ENCODE assay signal across 14 cellular contexts in the genomic region with DNA sequence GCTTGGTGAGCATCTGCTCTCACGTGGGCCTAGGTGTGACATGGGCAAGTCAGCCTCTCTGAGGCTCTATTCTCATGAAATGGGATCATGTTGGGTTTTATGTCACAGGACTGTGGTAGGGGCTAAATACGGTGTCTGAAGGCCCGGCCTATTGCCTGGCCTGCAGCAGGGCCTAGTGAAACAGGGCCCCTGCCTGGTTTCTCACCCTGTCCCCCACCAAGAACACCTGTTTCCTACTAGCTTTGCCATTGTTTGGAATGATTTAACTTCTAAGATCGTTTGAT. TPM values are rescaled to one million over a fixed set of nuclear protein-coding genes. Genes with fewer than 3 reads are reported as not detected.
A peak's percentile ranks its signal among the peaks of the same experiment; 100 is the strongest.
DNase-seq lines count a peak whose midpoint lies in the region; ATAC-seq lines count a peak whose summit lies in the region.
"Had no signal": no experiment of that assay in that cellular context is flagged by ENCODE, and none has a peak within 500 bp of the region (broad histone marks: within the 10 kb centered on the region; RNA-seq: fewer than 3 reads in every experiment).

No MANE protein-coding gene starts in this region.

- ATAC-seq in activated naive CD8-positive, alpha-beta T cell treated with anti-CD3 and anti-CD28 coated beads, Interleukin-2, amount 50 U/mL, for 24 hours, result no peak
- ATAC-seq in stimulated activated effector memory CD8-positive, alpha-beta T cell treated with anti-CD3 and anti-CD28 coated beads, Interleukin-12 subunit alpha, Interleukin-12 subunit beta, amount 100 ng/mL, for 72 hours, result no peak
- ATAC-seq in GM21367 (IDR thresholded peaks at IDR 0.05; ENCODE audit: unreplicated experiment), result no peak
- ATAC-seq: A549, GM23338 had no signal

- peak overlapping the region; percentile 42 for H3K27ac Mint-ChIP-seq in activated naive CD8-positive, alpha-beta T cell treated with anti-CD3 and anti-CD28 coated beads, Interleukin-2, amount 50 U/mL, for 24 hours
- no peak overlapping the region for H3K27ac Mint-ChIP-seq in activated naive CD8-positive, alpha-beta T cell treated with anti-CD3 and anti-CD28 coated beads for 36 hours
- peak overlapping the region; percentile 34 for H3K27ac Mint-ChIP-seq in stimulated activated effector memory CD8-positive, alpha-beta T cell treated with anti-CD3 and anti-CD28 coated beads, Interleukin-12 subunit alpha, Interleukin-12 subunit beta, amount 100 ng/mL, for 72 hours
- H3K27ac Mint-ChIP-seq: GM23338 had no signal

- no peaks in the 10 kb centered on the region for H3K27me3 ChIP-seq in adipocyte (replicated peaks; ENCODE audit: control insufficient read depth, insufficient read depth, low read length)
- H3K27me3 ChIP-seq: BE2C had no signal

- no peak overlapping the region for H3K4me3 ChIP-seq in adipocyte (ENCODE audit: low read length)
- H3K4me3 ChIP-seq: A549, GM23338 had no signal

- H3K9me3 ChIP-seq in adipocyte (ENCODE audit: control insufficient read depth, low read length), result no peaks in the 10 kb centered on the region
- H3K9me3 ChIP-seq: A549, BE2C had no signal

- peaks cover 49% of the 10 kb centered on the region for H3K36me3 Mint-ChIP-seq in activated naive CD8-positive, alpha-beta T cell treated with anti-CD3 and anti-CD28 coated beads, Interleukin-2, amount 50 U/mL, for 24 hours (ENCODE audit: low read depth)
- peaks cover 23% of the 10 kb centered on the region for H3K36me3 Mint-ChIP-seq in activated naive CD8-positive, alpha-beta T cell treated with anti-CD3 and anti-CD28 coated beads for 36 hours
- H3K36me3 Mint-ChIP-seq in stimulated activated effector memory CD8-positive, alpha-beta T cell treated with anti-CD3 and anti-CD28 coated beads, Interleukin-12 subunit alpha, Interleukin-12 subunit beta, amount 100 ng/mL, for 72 hours, result peaks cover 90% of the 10 kb centered on the region

- H3K9ac ChIP-seq in adipocyte (ENCODE audit: low read length), result peak overlapping the region; percentile 37

- no peak overlapping the region for H3K4me3 Mint-ChIP-seq in activated naive CD8-positive, alpha-beta T cell treated with anti-CD3 and anti-CD28 coated beads, Interleukin-2, amount 50 U/mL, for 24 hours
- H3K4me3 Mint-ChIP-seq in activated naive CD8-positive, alpha-beta T cell treated with anti-CD3 and anti-CD28 coated beads for 36 hours, result no peak overlapping the region
- H3K4me3 Mint-ChIP-seq in stimulated activated effector memory CD8-positive, alpha-beta T cell treated with anti-CD3 and anti-CD28 coated beads, Interleukin-12 subunit alpha, Interleukin-12 subunit beta, amount 100 ng/mL, for 72 hours, result no peak overlapping the region
- H3K4me3 Mint-ChIP-seq: CD8-positive, alpha-beta memory T cell; GM23338 had no signal

- H3K36me3 ChIP-seq in adipocyte (ENCODE audit: control insufficient read depth, insufficient read depth, low read length, severe bottlenecking), result peaks cover 76% of the 10 kb centered on the region

- DNase-seq in activated naive CD8-positive, alpha-beta T cell treated with anti-CD3 and anti-CD28 coated beads, Interleukin-2, amount 50 U/mL, for 24 hours, result no peak
- DNase-seq in activated naive CD8-positive, alpha-beta T cell treated with anti-CD3 and anti-CD28 coated beads for 36 hours, result no peak
- DNase-seq in adipocyte (ENCODE audit: low read depth) (no peak), mesenteric fat pad (ENCODE audit: low spot score) (peak; percentile 53), GM03348 (ENCODE audit: low spot score) (no peak)
- DNase-seq in stimulated activated effector memory CD8-positive, alpha-beta T cell treated with anti-CD3 and anti-CD28 coated beads, Interleukin-12 subunit alpha, Interleukin-12 subunit beta, amount 100 ng/mL, for 72 hours (ENCODE audit: low spot score in 2 of 2), result no peak
- DNase-seq: BE2C; CD8-positive, alpha-beta memory T cell; DMS53; GF-D8; IMR-90 had no signal

- H3K27me3 Mint-ChIP-seq in activated naive CD8-positive, alpha-beta T cell treated with anti-CD3 and anti-CD28 coated beads, Interleukin-2, amount 50 U/mL, for 24 hours, result no peaks in the 10 kb centered on the region
- no peaks in the 10 kb centered on the region for H3K27me3 Mint-ChIP-seq in activated naive CD8-positive, alpha-beta T cell treated with anti-CD3 and anti-CD28 coated beads for 36 hours
- H3K27me3 Mint-ChIP-seq: CD8-positive, alpha-beta memory T cell had no signal

- peaks cover under 1% of the 10 kb centered on the region for H3K4me1 Mint-ChIP-seq in activated naive CD8-positive, alpha-beta T cell treated with anti-CD3 and anti-CD28 coated beads, Interleukin-2, amount 50 U/mL, for 24 hours
- H3K4me1 Mint-ChIP-seq in activated naive CD8-positive, alpha-beta T cell treated with anti-CD3 and anti-CD28 coated beads for 36 hours, result no peaks in the 10 kb centered on the region
- H3K4me1 Mint-ChIP-seq in stimulated activated effector memory CD8-positive, alpha-beta T cell treated with anti-CD3 and anti-CD28 coated beads, Interleukin-12 subunit alpha, Interleukin-12 subunit beta, amount 100 ng/mL, for 72 hours, result peaks cover 20% of the 10 kb centered on the region

- no peaks in the 10 kb centered on the region for H3K9me3 Mint-ChIP-seq in activated naive CD8-positive, alpha-beta T cell treated with anti-CD3 and anti-CD28 coated beads, Interleukin-2, amount 50 U/mL, for 24 hours
- H3K9me3 Mint-ChIP-seq in activated naive CD8-positive, alpha-beta T cell treated with anti-CD3 and anti-CD28 coated beads for 36 hours, result no peaks in the 10 kb centered on the region
- no peaks in the 10 kb centered on the region for H3K9me3 Mint-ChIP-seq in stimulated activated effector memory CD8-positive, alpha-beta T cell treated with anti-CD3 and anti-CD28 coated beads, Interleukin-12 subunit alpha, Interleukin-12 subunit beta, amount 100 ng/mL, for 72 hours
- H3K9me3 Mint-ChIP-seq: CD8-positive, alpha-beta memory T cell; GM23338 had no signal

- peaks cover 4% of the 10 kb centered on the region for H3K4me1 ChIP-seq in adipocyte (ENCODE audit: control insufficient read depth, insufficient read depth, low read length)
- H3K4me1 ChIP-seq: A549, BE2C had no signal

RNA-seq across cellular contexts. Expression of gene POLR3E, which starts 29.1 kb away (rescaled TPM):
- total RNA-seq in activated naive CD8-positive, alpha-beta T cell treated with anti-CD3 and anti-CD28 coated beads for 36 hours, result 10 to 100 TPM; 94.3 to 95.8 TPM
- 50.8 TPM for total RNA-seq in mesenteric fat pad

RNA-seq across cellular contexts. Expression of gene CDR2, which starts 48.1 kb away (rescaled TPM):
- total RNA-seq in activated naive CD8-positive, alpha-beta T cell treated with anti-CD3 and anti-CD28 coated beads for 36 hours, result 10 to 100 TPM; 31.6 to 34.7 TPM
- 24.8 TPM for total RNA-seq in mesenteric fat pad
